Comparison of ENCODE assay signal across 19 cellular contexts in genomic region chr3:22988566-22988965, GRCh38.
DNase-seq lines count a peak whose midpoint lies in the region; ATAC-seq and TF ChIP-seq lines count a peak whose summit lies in the region.
"Had no signal": no experiment of that assay in that cellular context is flagged by ENCODE, and none has a peak within 500 bp of the region (broad histone marks: within the 10 kb centered on the region; RNA-seq: fewer than 3 reads in every experiment).

No MANE protein-coding gene starts in this region.

- no peaks in the 10 kb centered on the region for H3K4me1 ChIP-seq in adrenal gland (replicated peaks in 1 of 2)
- H3K4me1 ChIP-seq: foreskin keratinocyte had no signal

- no peaks in the 10 kb centered on the region for H3K36me3 ChIP-seq in adrenal gland (replicated peaks in 1 of 2)
- H3K36me3 ChIP-seq: neutrophil had no signal

- no peak overlapping the region for H3K4me3 ChIP-seq in adrenal gland

- TF ChIP-seq POLR2A in adrenal gland (IDR thresholded peaks at IDR 0.05), result no peak

- no peak overlapping the region for H3K27ac ChIP-seq in adrenal gland
- H3K27ac ChIP-seq: foreskin keratinocyte, KMS-11, neutrophil had no signal

- peak; percentile 69 for DNase-seq in DMS53 (lab: John Stamatoyannopoulos, UW)
- peak; percentile 11 for DNase-seq in NCI-H187 treated with DMSO at 0.1 percent for 48 hours (lab: John Stamatoyannopoulos, UW)
- peak in 5 of 7 donors; percentile 16 to 62 (median 50) for DNase-seq in adrenal gland
- DNase-seq in myocyte (ENCODE audit: low read depth), result peak; percentile 31
- no peak for DNase-seq in epidermal melanocyte (ENCODE audit: insufficient read length, low spot score)
- DNase-seq: activated CD4-positive, alpha-beta T cell treated with anti-CD3 and anti-CD28 coated beads, Interleukin-2, amount 10 ng/mL, durations not matched to agents 7 days and 5 days; activated CD8-positive, alpha-beta memory T cell treated with anti-CD3 and anti-CD28 coated beads, Interleukin-2, amount 50 U/mL, for 48 hours; activated effector memory CD4-positive, alpha-beta T cell treated with anti-CD3 and anti-CD28 coated beads, Interleukin-2, amount 50 U/mL, for 16 hours; CD8-positive, alpha-beta T cell; EL; foreskin keratinocyte; NCI-H446; retina; SHP77 treated with DMSO at 0.1 percent for 48 hours; T-cell had no signal

- intact Hi-C loops in adrenal gland (cut with DNase I), result no loop called here

- no peak for ATAC-seq in GM19452 (IDR thresholded peaks at IDR 0.05; ENCODE audit: unreplicated experiment)
- no peak for ATAC-seq in HG03571 (IDR thresholded peaks at IDR 0.05; ENCODE audit: unreplicated experiment)
- ATAC-seq: CD8-positive, alpha-beta T cell; foreskin keratinocyte; T-cell had no signal

- no peaks in the 10 kb centered on the region for H3K9me3 ChIP-seq in adrenal gland (replicated peaks in 1 of 3)
- H3K9me3 ChIP-seq: neutrophil had no signal

- TF ChIP-seq CTCF in adrenal gland (IDR thresholded peaks at IDR 0.05), result no peak

- H3K27me3 ChIP-seq in adrenal gland, result no peaks in the 10 kb centered on the region
- H3K27me3 ChIP-seq: neutrophil had no signal
